ENCODE assay signal across 1 cellular context in the genomic region with DNA sequence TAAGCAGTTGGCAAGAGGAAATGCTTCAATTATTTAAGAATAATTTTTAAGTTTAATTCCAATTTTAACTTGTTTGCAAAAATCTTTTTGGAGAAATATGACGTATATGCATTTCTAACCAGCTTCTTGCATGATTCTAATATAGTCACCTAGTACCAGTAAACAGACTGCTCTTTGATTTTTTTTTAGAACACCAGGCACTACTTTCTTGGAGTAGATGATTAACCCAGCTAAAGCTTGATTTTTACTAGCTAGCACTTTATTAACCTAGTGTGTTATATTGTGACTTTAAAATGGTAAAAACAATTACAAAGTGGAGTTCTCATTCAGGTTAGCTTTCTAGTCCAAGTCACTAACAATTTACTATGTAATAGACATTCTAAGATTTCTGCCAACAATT.
TF ChIP-seq lines count a peak whose summit lies in the region.

No MANE protein-coding gene starts in this region.

TF ChIP-seq in HepG2, 621 proteins besides CTCF, POLR2A, EP300 and RAD21:
- no peak for TF ChIP-seq IRX3 (CRISPR knock-in tag; IDR thresholded peaks at IDR 0.05; ENCODE audit: borderline replicate concordance, low read depth)
- no peak for TF ChIP-seq MAFF (IDR thresholded peaks at IDR 0.05; ENCODE audit: low read depth, low read length)
- TF ChIP-seq PBX3 (CRISPR knock-in tag; IDR thresholded peaks at IDR 0.05; ENCODE audit: borderline replicate concordance): no peak
- TF ChIP-seq KAT8 (CRISPR knock-in tag; IDR thresholded peaks at IDR 0.05): no peak
- no peak for TF ChIP-seq SALL1 (CRISPR knock-in tag; IDR thresholded peaks at IDR 0.05)
